ENCODE assay signal across 1 cellular context in the genomic region with DNA sequence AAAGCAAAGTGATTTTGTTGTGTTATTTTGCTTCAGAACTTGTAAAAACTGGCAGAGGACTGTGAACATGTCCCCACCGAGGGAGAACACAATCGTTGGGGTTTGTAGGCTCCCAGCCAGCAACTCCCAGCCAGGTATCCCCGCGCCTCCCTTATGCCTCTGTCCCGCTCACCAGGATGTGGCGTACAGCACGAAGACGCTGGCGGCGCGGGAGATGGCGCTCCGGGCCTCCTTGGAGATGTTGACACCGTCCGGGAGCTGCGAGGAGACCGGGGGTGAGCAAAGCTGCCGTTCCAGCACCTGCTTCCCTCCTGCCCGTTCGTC.
TF ChIP-seq lines count a peak whose summit lies in the region.

No MANE protein-coding gene starts in this region.

TF ChIP-seq in endothelial cell of umbilical vein, 7 proteins besides CTCF, POLR2A, EP300 and RAD21:
- TF ChIP-seq FOS (IDR thresholded peaks at IDR 0.05; ENCODE audit: borderline replicate concordance, insufficient read depth, low read length) (no peak), EZH2 (IDR thresholded peaks at IDR 0.05; ENCODE audit: borderline replicate concordance, low read depth, low read length, severe bottlenecking) (no peak), POLR2AphosphoS5 (IDR thresholded peaks at IDR 0.05; ENCODE audit: insufficient read depth, low read depth, low read length) (no peak), JUN (IDR thresholded peaks at IDR 0.05; ENCODE audit: borderline replicate concordance, insufficient read depth, insufficient read length, low read depth) (no peak)
TF ChIP-seq in endothelial cell of umbilical vein: peak in this region for 0.
